ENCODE assay signal across 8 cellular contexts in the genomic region with DNA sequence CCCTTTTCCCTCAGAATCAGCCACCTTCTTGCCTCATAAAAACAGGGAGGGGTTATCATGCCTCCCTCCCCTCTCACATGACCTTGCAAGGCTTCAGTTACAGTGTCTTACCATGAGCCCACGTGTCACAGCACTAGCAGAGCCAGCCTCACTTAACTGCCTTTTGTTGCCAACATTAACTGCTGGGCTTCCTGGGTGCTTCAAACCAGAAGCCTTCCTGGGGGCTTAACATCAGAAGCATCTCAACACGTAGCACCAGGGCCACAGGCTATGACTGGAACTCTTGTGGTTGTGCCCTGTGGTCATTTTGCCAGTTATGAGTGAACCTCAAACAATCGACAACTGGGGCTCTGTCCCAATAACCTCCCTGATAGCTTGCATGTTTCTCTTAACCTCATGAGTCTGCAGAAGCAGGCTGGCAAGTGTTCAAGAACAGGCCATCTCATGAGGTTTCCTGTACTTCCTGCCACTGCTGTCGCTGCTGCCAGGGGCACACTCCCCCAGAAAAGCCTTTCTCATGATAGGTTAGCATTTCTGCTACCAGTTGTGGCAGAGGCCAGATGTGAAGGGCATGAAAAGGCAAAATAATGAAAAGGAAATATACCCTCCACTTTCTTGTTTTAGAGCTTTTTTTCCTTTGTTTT.
DNase-seq lines count a peak whose midpoint lies in the region; ATAC-seq and TF ChIP-seq lines count a peak whose summit lies in the region.

No MANE protein-coding gene starts in this region.

- no peak for TF ChIP-seq EP300 in sigmoid colon (IDR thresholded peaks at IDR 0.05)

- H3K27ac ChIP-seq in A673 (ENCODE audit: low read depth, low read length, poor library complexity, severe bottlenecking) (no peak overlapping the region), sigmoid colon (peak overlapping the region in 2 of 4 donors; percentile 18 to 32)
- peak overlapping the region; percentile 43 for H3K27ac ChIP-seq in effector memory CD4-positive, alpha-beta T cell (ENCODE audit: insufficient read depth, low read length, poor library complexity, severe bottlenecking)

- H3K27me3 ChIP-seq in A673 (replicated peaks; ENCODE audit: insufficient read depth, low read depth, low read length, poor library complexity) (no peaks in the 10 kb centered on the region), sigmoid colon (no peaks in the 10 kb centered on the region)
- H3K27me3 ChIP-seq in effector memory CD4-positive, alpha-beta T cell (replicated peaks; ENCODE audit: control insufficient read depth, insufficient read depth, low read length, poor library complexity, severe bottlenecking), result no peaks in the 10 kb centered on the region

- H3K4me3 ChIP-seq in A673 (ENCODE audit: low read depth, low read length, poor library complexity, severe bottlenecking) (no peak overlapping the region), sigmoid colon (no peak overlapping the region)
- peak overlapping the region; percentile 26 for H3K4me3 ChIP-seq in effector memory CD4-positive, alpha-beta T cell (ENCODE audit: insufficient read depth, low read depth, low read length, poor library complexity, severe bottlenecking)

- H3K27me3 Mint-ChIP-seq in activated CD4-positive, alpha-beta T cell treated with anti-CD3 and anti-CD28 coated beads, Interleukin-2, amount 10 ng/mL, durations not matched to agents 24 days and 14 days, result no peaks in the 10 kb centered on the region

- POLR2A ChIA-PET in A673 (lab: Charles Lee; ENCODE audit: low non-redundant PET), result no interaction called here

- WGBS in sigmoid colon, 2 donors, result 30 to 48% methylated on average over 4 of the region's 4 CpGs

- peaks cover 14% of the 10 kb centered on the region for H3K4me1 Mint-ChIP-seq in activated CD4-positive, alpha-beta T cell treated with anti-CD3 and anti-CD28 coated beads, Interleukin-2, amount 10 ng/mL, durations not matched to agents 24 days and 14 days

- intact Hi-C loops in A673 (cut with micrococcal nuclease; ENCODE audit: unreplicated experiment), result no loop called here
- intact Hi-C loops in activated CD4-positive, alpha-beta T cell treated with anti-CD3 and anti-CD28 coated beads, Interleukin-2, amount 10 ng/mL, durations not matched to agents 24 days and 14 days (cut with micrococcal nuclease), result loop anchor here (5.0 kb wide), 1 partner anchor 227 kb away; no protein-coding TSS in a partner anchor
- intact Hi-C loops in sigmoid colon (cut with DNase I), result no loop called here

- peak; percentile 80 for ATAC-seq in GM19463 (IDR thresholded peaks at IDR 0.05; ENCODE audit: unreplicated experiment)

- peaks cover 3% of the 10 kb centered on the region for H3K9me3 Mint-ChIP-seq in activated CD4-positive, alpha-beta T cell treated with anti-CD3 and anti-CD28 coated beads, Interleukin-2, amount 10 ng/mL, durations not matched to agents 24 days and 14 days

- DNase-seq in A673 (ENCODE audit: low spot score) (peak; percentile 8), LoVo (ENCODE audit: low spot score) (peak; percentile 3), sigmoid colon (peak; percentile 81), NCI-H1105 treated with DMSO at 0.1 percent for 48 hours (lab: John Stamatoyannopoulos, UW) (no peak), islet precursor cell (no peak)
- peak; percentile 82 for DNase-seq in activated CD4-positive, alpha-beta T cell treated with anti-CD3 and anti-CD28 coated beads, Interleukin-2, amount 10 ng/mL, durations not matched to agents 24 days and 14 days
- DNase-seq in effector memory CD4-positive, alpha-beta T cell, result peak; percentile 13 to 33 (median 33)

- CTCF ChIA-PET in A673 (lab: Charles Lee), result no interaction called here

- H3K27ac Mint-ChIP-seq in activated CD4-positive, alpha-beta T cell treated with anti-CD3 and anti-CD28 coated beads, Interleukin-2, amount 10 ng/mL, durations not matched to agents 24 days and 14 days, result peak overlapping the region; percentile 89

- BruUV-seq in A673 (replicated peaks; lab: Mats Ljungman, UMichigan), result no TSS peak

- H3K4me3 Mint-ChIP-seq in activated CD4-positive, alpha-beta T cell treated with anti-CD3 and anti-CD28 coated beads, Interleukin-2, amount 10 ng/mL, durations not matched to agents 24 days and 14 days, result peak overlapping the region; percentile 7

- no peaks in the 10 kb centered on the region for H3K9me3 ChIP-seq in A673 (ENCODE audit: low read depth, low read length, poor library complexity, severe bottlenecking)
- H3K9me3 ChIP-seq in effector memory CD4-positive, alpha-beta T cell (ENCODE audit: control insufficient read depth, low read length), result no peaks in the 10 kb centered on the region
- H3K9me3 ChIP-seq in sigmoid colon, result no peaks in the 10 kb centered on the region

- no peaks in the 10 kb centered on the region for H3K36me3 Mint-ChIP-seq in activated CD4-positive, alpha-beta T cell treated with anti-CD3 and anti-CD28 coated beads, Interleukin-2, amount 10 ng/mL, durations not matched to agents 24 days and 14 days (ENCODE audit: low read depth)

- TF ChIP-seq POLR2A in sigmoid colon (IDR thresholded peaks at IDR 0.05), result no peak

- H3K4me1 ChIP-seq in A673 (ENCODE audit: insufficient read depth, low read length, poor library complexity, severe bottlenecking) (no peaks in the 10 kb centered on the region), sigmoid colon (no peaks in the 10 kb centered on the region)
- H3K4me1 ChIP-seq in effector memory CD4-positive, alpha-beta T cell (ENCODE audit: control insufficient read depth, insufficient read depth, low read length, poor library complexity, severe bottlenecking), result peaks cover 8% of the 10 kb centered on the region

- no peaks in the 10 kb centered on the region for H3K36me3 ChIP-seq in A673 (ENCODE audit: insufficient read depth, low read length, poor library complexity, severe bottlenecking)
- H3K36me3 ChIP-seq in effector memory CD4-positive, alpha-beta T cell (ENCODE audit: control insufficient read depth, insufficient read depth, low read length), result no peaks in the 10 kb centered on the region
- no peaks in the 10 kb centered on the region for H3K36me3 ChIP-seq in sigmoid colon

- TF ChIP-seq CTCF in A673 (conservative IDR thresholded peaks at IDR 0.05; ENCODE audit: low read depth, low read length), result no peak
- TF ChIP-seq CTCF in sigmoid colon (IDR thresholded peaks at IDR 0.05), result no peak

Comparison
In these comparisons a context has a peak if more than half of its experiments do, and no peak if none do; other contexts are left out.
1. DNase-seq: peak in A673 (single experiment), LoVo (single experiment), activated CD4-positive, alpha-beta T cell treated with anti-CD3 and anti-CD28 coated beads, Interleukin-2, amount 10 ng/mL, durations not matched to agents 24 days and 14 days (single experiment), effector memory CD4-positive, alpha-beta T cell (3 of 3) and sigmoid colon (single experiment); none in NCI-H1105 treated with DMSO at 0.1 percent for 48 hours (single experiment) and islet precursor cell (single experiment).